ENCODE assay signal across 8 cellular contexts in genomic region chr15:68298882-68299381, GRCh38. TPM values are rescaled to one million over a fixed set of nuclear protein-coding genes. Genes with fewer than 3 reads are reported as not detected.
DNase-seq lines count a peak whose midpoint lies in the region; ATAC-seq and TF ChIP-seq lines count a peak whose summit lies in the region.

No MANE protein-coding gene starts in this region.

- H3K36me3 ChIP-seq in left ventricle myocardium inferior: peaks cover 3% of the 10 kb centered on the region

- H3K4me1 ChIP-seq in left ventricle myocardium inferior: peaks cover 50% of the 10 kb centered on the region

- intact Hi-C loops in activated CD4-positive, alpha-beta T cell treated with anti-CD3 and anti-CD28 coated beads, Interleukin-2, amount 10 ng/mL, durations not matched to agents 24 days and 14 days (cut with micrococcal nuclease): loop anchor here (1.0 kb wide), 1 partner anchor 21 kb away; no protein-coding TSS in a partner anchor
- intact Hi-C loops in left ventricle myocardium inferior (cut with micrococcal nuclease) (loop anchor here (10.0 kb wide), 1 partner anchor 54 kb away; no protein-coding TSS in a partner anchor), posterior vena cava (cut with DNase I) (no loop called here)

- peak; percentile 88 for ATAC-seq in HG02852 (IDR thresholded peaks at IDR 0.05; ENCODE audit: unreplicated experiment)

- TF ChIP-seq CTCF in left ventricle myocardium inferior (IDR thresholded peaks at IDR 0.05; ENCODE audit: borderline replicate concordance): no peak

- H3K27ac ChIP-seq in left ventricle myocardium inferior (replicated peaks): peak overlapping the region; percentile 60

- peak overlapping the region; percentile 81 for H3K4me3 Mint-ChIP-seq in activated CD4-positive, alpha-beta T cell treated with anti-CD3 and anti-CD28 coated beads, Interleukin-2, amount 10 ng/mL, durations not matched to agents 24 days and 14 days

- peak overlapping the region; percentile 51 for H3K4me3 ChIP-seq in left ventricle myocardium inferior

- H3K36me3 Mint-ChIP-seq in activated CD4-positive, alpha-beta T cell treated with anti-CD3 and anti-CD28 coated beads, Interleukin-2, amount 10 ng/mL, durations not matched to agents 24 days and 14 days (ENCODE audit: low read depth): peaks cover 9% of the 10 kb centered on the region

- peak; percentile 82 for DNase-seq in activated CD4-positive, alpha-beta T cell treated with anti-CD3 and anti-CD28 coated beads, Interleukin-2, amount 10 ng/mL, durations not matched to agents 24 days and 14 days
- no peak for DNase-seq in activated CD4-positive, alpha-beta T cell treated with anti-CD3 and anti-CD28 coated beads, Interleukin-2, amount 50 U/mL, for 48 hours
- DNase-seq in RPMI7951 (ENCODE audit: low read depth): peak; percentile 51
- DNase-seq in left ventricle myocardium inferior: no peak
- DNase-seq in stromal cell of bone marrow (ENCODE audit: low read depth): peak; percentile 25
- no peak for DNase-seq in ecto neural progenitor cell (ENCODE audit: low spot score)
- DNase-seq in posterior vena cava (ENCODE audit: low spot score): no peak

- H3K9me3 Mint-ChIP-seq in activated CD4-positive, alpha-beta T cell treated with anti-CD3 and anti-CD28 coated beads, Interleukin-2, amount 10 ng/mL, durations not matched to agents 24 days and 14 days: no peaks in the 10 kb centered on the region

- peak overlapping the region; percentile 78 for H3K27ac Mint-ChIP-seq in activated CD4-positive, alpha-beta T cell treated with anti-CD3 and anti-CD28 coated beads, Interleukin-2, amount 10 ng/mL, durations not matched to agents 24 days and 14 days

- H3K4me1 Mint-ChIP-seq in activated CD4-positive, alpha-beta T cell treated with anti-CD3 and anti-CD28 coated beads, Interleukin-2, amount 10 ng/mL, durations not matched to agents 24 days and 14 days: peaks cover 20% of the 10 kb centered on the region

- no peaks in the 10 kb centered on the region for H3K27me3 Mint-ChIP-seq in activated CD4-positive, alpha-beta T cell treated with anti-CD3 and anti-CD28 coated beads, Interleukin-2, amount 10 ng/mL, durations not matched to agents 24 days and 14 days

- no peaks in the 10 kb centered on the region for H3K9me3 ChIP-seq in left ventricle myocardium inferior (replicated peaks)

- no peaks in the 10 kb centered on the region for H3K27me3 ChIP-seq in left ventricle myocardium inferior (ENCODE audit: low read depth)

RNA-seq across cellular contexts. Expression of gene FEM1B, which starts 21.4 kb away (rescaled TPM):
- 46.2 and 51.6 TPM in 2 replicates for total RNA-seq in activated CD4-positive, alpha-beta T cell treated with anti-CD3 and anti-CD28 coated beads, Interleukin-2, amount 10 ng/mL, durations not matched to agents 24 days and 14 days
- 37.6 and 41.5 TPM in 2 replicates for total RNA-seq in RPMI7951 (2014; rRNA removed; shearing (Covaris generic))
- 46.7 TPM for total RNA-seq in left ventricle myocardium inferior
- total RNA-seq in posterior vena cava: 100 to 1,000 TPM in 1 of 2 donors, 10 to 100 TPM in 1; 98.5 to 138 TPM

Comparison
In these comparisons a context has a peak if more than half of its experiments do, and no peak if none do; other contexts are left out.
1. DNase-seq: peak in activated CD4-positive, alpha-beta T cell treated with anti-CD3 and anti-CD28 coated beads, Interleukin-2, amount 10 ng/mL, durations not matched to agents 24 days and 14 days (single experiment), RPMI7951 (single experiment) and stromal cell of bone marrow (single experiment); none in activated CD4-positive, alpha-beta T cell treated with anti-CD3 and anti-CD28 coated beads, Interleukin-2, amount 50 U/mL, for 48 hours (0 of 2), left ventricle myocardium inferior (single experiment), ecto neural progenitor cell (single experiment) and posterior vena cava (single experiment).
2. intact Hi-C loops: an anchor here in activated CD4-positive, alpha-beta T cell treated with anti-CD3 and anti-CD28 coated beads, Interleukin-2, amount 10 ng/mL, durations not matched to agents 24 days and 14 days (1.0 kb wide) and left ventricle myocardium inferior (10.0 kb wide); none called in posterior vena cava.